ENCODE assay signal across 10 cellular contexts in the genomic region with DNA sequence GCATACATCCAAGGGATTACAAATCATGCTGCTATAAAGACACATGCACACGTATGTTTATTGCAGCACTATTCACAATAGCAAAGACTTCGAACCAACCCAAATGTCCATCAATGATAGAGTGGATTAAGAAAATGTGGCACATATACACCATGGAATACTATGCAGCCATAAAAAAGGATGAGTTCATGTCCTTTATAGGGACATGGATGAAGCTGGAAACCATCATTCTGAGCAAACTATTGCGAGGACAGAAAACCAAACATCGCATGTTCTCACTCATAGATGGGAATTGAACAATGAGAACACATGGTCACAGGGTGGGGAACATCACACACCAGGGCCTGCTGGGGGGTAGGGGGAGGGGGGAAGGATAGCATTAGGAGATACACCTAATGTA. TPM values are rescaled to one million over a fixed set of nuclear protein-coding genes. Genes with fewer than 3 reads are reported as not detected.
DNase-seq lines count a peak whose midpoint lies in the region; ATAC-seq, FAIRE-seq and TF ChIP-seq lines count a peak whose summit lies in the region.
"Not testable (repeated sequence)": the region's sequence is repeated elsewhere in the genome, so short reads cannot be mapped to it uniquely, and the experiment has no call there.
"Had no signal": no experiment of that assay in that cellular context is flagged by ENCODE, and none has a peak within 500 bp of the region (broad histone marks: within the 10 kb centered on the region; RNA-seq: fewer than 3 reads in every experiment).

No MANE protein-coding gene starts in this region.

- H3K79me2 ChIP-seq in K562 (ENCODE audit: control insufficient read depth, insufficient read depth, low read length): peaks cover 37% of the 10 kb centered on the region

- H3K4me1 ChIP-seq in K562 (replicated peaks in 1 of 2; ENCODE audit: control insufficient read depth in 2 of 2, insufficient read depth in 2 of 2, low read length in 2 of 2): not testable (repeated sequence)

- in situ Hi-C loops in K562 (cut with MboI): not testable (repeated sequence)

- WGBS in K562 (ENCODE audit: insufficient coverage, low coverage, missing lambda C conversion rate): 97% methylated on average over 4 of the region's 4 CpGs

- not testable (repeated sequence) for TF ChIP-seq EP300 in K562 (IDR thresholded peaks at IDR 0.05; ENCODE audit: low read length)

- peaks cover 11% of the 10 kb centered on the region for H3K9me3 ChIP-seq in K562 (replicated peaks; ENCODE audit: control insufficient read depth, insufficient read depth, low read depth, low read length)

- not testable (repeated sequence) for H3K4me2 ChIP-seq in K562 (ENCODE audit: insufficient read depth, low read length)

- H3K27me3 ChIP-seq in K562 (ENCODE audit: control insufficient read depth in 2 of 2, insufficient read depth in 2 of 2, low read length in 2 of 2): not testable (repeated sequence)

- H4K20me1 ChIP-seq in K562 (replicated peaks; ENCODE audit: control insufficient read depth, insufficient read depth, low read length): not testable (repeated sequence)

- not testable (repeated sequence) for H3K4me3 ChIP-seq in K562; choroid plexus epithelial cell (ENCODE audit: low read depth, low read length); fibroblast of pulmonary artery (replicated peaks; ENCODE audit: low read depth, low read length)

- intact Hi-C loops in K562 (cut with micrococcal nuclease): not testable (repeated sequence)

- not testable (repeated sequence) for FAIRE-seq in K562 (lab: Jason Lieb, UNC)

- TF ChIP-seq CTCF in K562 (IDR thresholded peaks at IDR 0.05 in 2 of 3, conservative IDR thresholded peaks at IDR 0.05 in 1 of 3; ENCODE audit: insufficient read depth in 2 of 3, low read depth in 1 of 3, low read length in 3 of 3); choroid plexus epithelial cell (conservative IDR thresholded peaks at IDR 0.05; ENCODE audit: low read depth, low read length); fibroblast of pulmonary artery (IDR thresholded peaks at IDR 0.05; ENCODE audit: low read length, missing control alignments): not testable (repeated sequence)

- TF ChIP-seq RAD21 in K562 (CRISPR knock-in tag; conservative IDR thresholded peaks at IDR 0.05 in 1 of 2, IDR thresholded peaks at IDR 0.05 in 1 of 2): not testable (repeated sequence)

- CTCF ChIA-PET in K562 (lab: Yijun Ruan, JAX; ENCODE audit: low intra/inter-chr PET ratio): not testable (repeated sequence)

- H3K9ac ChIP-seq in K562 (ENCODE audit: insufficient read depth in 1 of 2, low read depth in 2 of 2, low read length in 2 of 2): not testable (repeated sequence)

- not testable (repeated sequence) for H3K27ac ChIP-seq in K562 (ENCODE audit: extremely low read depth, low read depth, low read length)

- DNase-seq in EL (peak; percentile 7), LHCN-M2 (ENCODE audit: low read depth) (peak; percentile 32), choroid plexus epithelial cell (ENCODE audit: low read depth) (peak; percentile 20), fibroblast of pulmonary artery (ENCODE audit: low read depth) (peak; percentile 29)
- DNase-seq in K562 (ENCODE audit: extremely low read depth in 1 of 4, low spot score in 3 of 4): not testable (repeated sequence)

- peaks cover 83% of the 10 kb centered on the region for H3K36me3 ChIP-seq in K562 (ENCODE audit: control insufficient read depth, insufficient read depth, low read length)

- ATAC-seq in K562: not testable (repeated sequence)

- BruUV-seq in K562 (replicated peaks; lab: Mats Ljungman, UMichigan): not testable (repeated sequence)

- POLR2A ChIA-PET in K562 (lab: Yijun Ruan, JAX): not testable (repeated sequence)

- H3K9me1 ChIP-seq in K562 (ENCODE audit: control insufficient read depth, insufficient read depth, low read length): not testable (repeated sequence)

- H2AFZ ChIP-seq in K562 (ENCODE audit: low read depth, low read length): not testable (repeated sequence)

- not testable (repeated sequence) for TF ChIP-seq POLR2A in K562 (conservative IDR thresholded peaks at IDR 0.05)

TF ChIP-seq in K562, 482 proteins besides CTCF, POLR2A, EP300 and RAD21:
- peak; percentile 56; the same call in 1 of the 2 replicates for TF ChIP-seq BCOR (IDR thresholded peaks at IDR 0.05)
- peak; percentile 82 for TF ChIP-seq ZNF146 (CRISPR knock-in tag; IDR thresholded peaks at IDR 0.05; ENCODE audit: unreplicated experiment)

RNA-seq across cellular contexts. Expression of gene CENPC, which starts 12.9 kb away (rescaled TPM):
- total RNA-seq in LHCN-M2 (2014; rRNA removed) (11.2 and 16.0 TPM in 2 replicates), K562 (2014; rRNA removed) (21.5 and 31.4 TPM in 2 replicates), K562 (2014; rRNA removed; fragmentation: Illumina TruSeq; extraction: Trizol) (47.7 and 61.7 TPM in 2 replicates), K562 (2015; rRNA removed; fragmentation: Illumina TruSeq; extraction: Trizol) (42.2 and 48.5 TPM in 2 replicates), K562 (2021) (27.9 and 30.5 TPM in 2 replicates)
- polyA plus RNA-seq in LHCN-M2 (2012): 2.2 TPM
- total RNA-seq in K562 (2011; cell fraction: chromatin; rRNA removed; ENCODE audit: low replicate concordance): 47.0 and 259 TPM in 2 replicates
- total RNA-seq in K562 (2011; cell fraction: nucleolus; rRNA removed): 24.8 and 32.0 TPM in 2 replicates
- 83.2 and 129 TPM in 2 replicates for total RNA-seq in K562 (2011; cell fraction: nucleoplasm; rRNA removed)
- polyA plus RNA-seq in K562 (2011; rRNA removed) (32.5 and 38.6 TPM in 2 replicates), K562 (2014; fragmentation: Illumina TruSeq; extraction: Trizol) (28.0 and 30.8 TPM in 2 replicates), K562 (2014; fragmentation: Nextera tagmentation; extraction: Ambion mirVana) (10 to 100 TPM; 18.1 TPM), K562 (2014; rRNA removed) (19.3 and 28.7 TPM in 2 replicates)
- 3.2 and 7.4 TPM in 2 replicates for polyA plus RNA-seq in K562 (2011; cell fraction: cytosol; rRNA removed)
- polyA plus RNA-seq in K562 (2011; cell fraction: nucleus; rRNA removed): 32.1 and 44.8 TPM in 2 replicates
- polyA plus RNA-seq in K562 (2012): 12.1 and 15.3 TPM in 2 replicates
- polyA minus RNA-seq in K562 (2011; rRNA and poly(A)+ RNA removed): 61.4 and 85.3 TPM in 2 replicates
- polyA minus RNA-seq in K562 (2011; cell fraction: cytosol; rRNA and poly(A)+ RNA removed): 15.2 and 18.5 TPM in 2 replicates
- 87.5 and 162 TPM in 2 replicates for polyA minus RNA-seq in K562 (2011; cell fraction: nucleus; rRNA and poly(A)+ RNA removed)

RNA-seq across cellular contexts. Expression of gene STAP1, which starts 26.1 kb away (rescaled TPM):
- total RNA-seq in LHCN-M2 (2014; rRNA removed): not detected in 2 replicates
- not detected for polyA plus RNA-seq in LHCN-M2 (2012)
- not detected in 2 replicates for total RNA-seq in K562 (2011; cell fraction: chromatin; rRNA removed; ENCODE audit: low replicate concordance)
- not detected in 2 replicates for total RNA-seq in K562 (2011; cell fraction: nucleolus; rRNA removed)
- total RNA-seq in K562 (2011; cell fraction: nucleoplasm; rRNA removed): not detected in 2 replicates
- total RNA-seq in K562 (2014; rRNA removed): 0.50 and 1.2 TPM in 2 replicates
- total RNA-seq in K562 (2014; rRNA removed; fragmentation: Illumina TruSeq; extraction: Trizol): 1.6 and 1.8 TPM in 2 replicates
- total RNA-seq in K562 (2015; rRNA removed; fragmentation: Illumina TruSeq; extraction: Trizol): 5.2 and 5.6 TPM in 2 replicates
- 1.2 and 1.3 TPM in 2 replicates for total RNA-seq in K562 (2021)
- polyA plus RNA-seq in K562 (2011; rRNA removed): 0.50 and 0.53 TPM in 2 replicates
- 0.07 and 0.16 TPM in 2 replicates for polyA plus RNA-seq in K562 (2011; cell fraction: cytosol; rRNA removed)
- polyA plus RNA-seq in K562 (2011; cell fraction: nucleus; rRNA removed): 0.21 TPM in 1 of 2 replicates, not detected in the other
- 2.8 and 4.9 TPM in 2 replicates for polyA plus RNA-seq in K562 (2012)
- 1.4 and 1.6 TPM in 2 replicates for polyA plus RNA-seq in K562 (2014; fragmentation: Illumina TruSeq; extraction: Trizol)
- 1 to 10 TPM; 1.9 to 2.0 TPM for polyA plus RNA-seq in K562 (2014; fragmentation: Nextera tagmentation; extraction: Ambion mirVana)
- polyA plus RNA-seq in K562 (2014; rRNA removed): 1.3 and 1.8 TPM in 2 replicates
- polyA minus RNA-seq in K562 (2011; rRNA and poly(A)+ RNA removed): 0.25 and 0.72 TPM in 2 replicates
- not detected in 2 replicates for polyA minus RNA-seq in K562 (2011; cell fraction: cytosol; rRNA and poly(A)+ RNA removed)
- polyA minus RNA-seq in K562 (2011; cell fraction: nucleus; rRNA and poly(A)+ RNA removed): not detected in 2 replicates
- total RNA-seq: A172, A673, Calu3, G401 had no signal
- polyA plus RNA-seq: BJ had no signal
